ENCODE assay signal across 8 cellular contexts in the genomic region with DNA sequence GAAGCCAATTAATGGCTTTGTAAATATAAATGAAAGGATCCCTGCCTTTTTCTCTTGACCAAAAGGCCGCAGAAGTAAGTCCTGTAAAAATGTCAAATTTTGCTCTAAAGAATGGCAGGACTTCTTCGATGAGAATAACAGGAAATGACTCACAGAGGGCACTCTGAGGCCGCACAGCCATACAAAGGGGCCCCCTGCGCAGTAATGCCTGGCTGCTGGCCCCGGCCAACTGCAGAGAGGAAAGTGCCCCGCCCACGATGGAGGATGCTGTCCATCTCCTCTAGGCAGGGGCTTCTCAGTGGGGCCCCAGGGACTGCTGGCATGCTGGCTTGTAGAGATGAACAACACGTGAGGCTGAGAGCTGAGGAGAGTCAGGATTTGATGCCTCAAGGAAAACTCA. TPM values are rescaled to one million over a fixed set of nuclear protein-coding genes. Genes with fewer than 3 reads are reported as not detected.
A peak's percentile ranks its signal among the peaks of the same experiment; 100 is the strongest.
DNase-seq lines count a peak whose midpoint lies in the region; ATAC-seq and TF ChIP-seq lines count a peak whose summit lies in the region.

No MANE protein-coding gene starts in this region.

- no peak overlapping the region for H2AFZ ChIP-seq in neural progenitor cell (replicated peaks)

- TF ChIP-seq CTCF in neural progenitor cell (IDR thresholded peaks at IDR 0.05) = no peak

- H3K79me2 ChIP-seq in neural progenitor cell (ENCODE audit: low read depth) = no peaks in the 10 kb centered on the region

- H3K9me3 Mint-ChIP-seq in neural progenitor cell = peaks cover 6% of the 10 kb centered on the region

- peaks cover 28% of the 10 kb centered on the region for H3K4me1 Mint-ChIP-seq in neural progenitor cell

- H3F3A ChIP-seq in neural progenitor cell (ENCODE audit: low read depth) = peaks cover 12% of the 10 kb centered on the region

- no peak overlapping the region for H3K9ac ChIP-seq in neural progenitor cell

- no peaks in the 10 kb centered on the region for H4K20me1 ChIP-seq in neural progenitor cell (ENCODE audit: low read depth)

- no peak overlapping the region for H3K4me3 ChIP-seq in neural progenitor cell

- H3K27me3 ChIP-seq in neural progenitor cell = no peaks in the 10 kb centered on the region

- no peaks in the 10 kb centered on the region for H3K9me3 ChIP-seq in neural progenitor cell (ENCODE audit: low read depth)

- H3K4me3 Mint-ChIP-seq in neural progenitor cell = no peak overlapping the region

- H3K36me3 Mint-ChIP-seq in neural progenitor cell = no peaks in the 10 kb centered on the region

- H3K27me3 Mint-ChIP-seq in neural progenitor cell (ENCODE audit: insufficient read depth, low read depth) = peaks cover 4% of the 10 kb centered on the region

- no peak overlapping the region for H3K4me2 ChIP-seq in neural progenitor cell

- no peaks in the 10 kb centered on the region for H3K36me3 ChIP-seq in neural progenitor cell

- peaks cover 30% of the 10 kb centered on the region for H3K4me1 ChIP-seq in neural progenitor cell

- peak; percentile 56 for ATAC-seq in esophagus mucosa
- ATAC-seq in HG02588 (IDR thresholded peaks at IDR 0.05; ENCODE audit: unreplicated experiment) = no peak

- H3K27ac Mint-ChIP-seq in neural progenitor cell = no peak overlapping the region

- H3K27ac ChIP-seq in neural progenitor cell = no peak overlapping the region

- peak; percentile 56 for DNase-seq in stimulated activated CD4-positive, alpha-beta T cell treated with anti-CD3 and anti-CD28 coated beads, Interleukin-15, amount 100 ng/mL, for 24 hours
- DNase-seq in stimulated activated CD4-positive, alpha-beta T cell treated with anti-CD3 and anti-CD28 coated beads, Interleukin-4, amount 100 ng/mL, for 4 hours = no peak
- DNase-seq in SKM-1 (lab: John Stamatoyannopoulos, UW; ENCODE audit: unreplicated experiment) (peak; percentile 38), neural progenitor cell (ENCODE audit: low spot score) (peak; percentile 58), NCI-H2081 treated with DMSO at 0.1 percent for 48 hours (lab: John Stamatoyannopoulos, UW) (no peak), NCI-H146 treated with DMSO at 0.1 percent for 48 hours (lab: John Stamatoyannopoulos, UW; ENCODE audit: unreplicated experiment) (no peak)

RNA-seq across cellular contexts. Expression of a gene that starts 18.1 kb away (rescaled TPM):
- total RNA-seq in esophagus mucosa (not detected), neural progenitor cell (ENCODE audit: low replicate concordance) (not detected in 2 replicates)

Comparison
In these comparisons a context has a peak if more than half of its experiments do, and no peak if none do; other contexts are left out.
1. DNase-seq: peak in stimulated activated CD4-positive, alpha-beta T cell treated with anti-CD3 and anti-CD28 coated beads, Interleukin-15, amount 100 ng/mL, for 24 hours (single experiment), SKM-1 (single experiment) and neural progenitor cell (single experiment); none in stimulated activated CD4-positive, alpha-beta T cell treated with anti-CD3 and anti-CD28 coated beads, Interleukin-4, amount 100 ng/mL, for 4 hours (0 of 2), NCI-H2081 treated with DMSO at 0.1 percent for 48 hours (single experiment) and NCI-H146 treated with DMSO at 0.1 percent for 48 hours (single experiment).